9 cellular contexts compared by ENCODE assay signal in the genomic region with DNA sequence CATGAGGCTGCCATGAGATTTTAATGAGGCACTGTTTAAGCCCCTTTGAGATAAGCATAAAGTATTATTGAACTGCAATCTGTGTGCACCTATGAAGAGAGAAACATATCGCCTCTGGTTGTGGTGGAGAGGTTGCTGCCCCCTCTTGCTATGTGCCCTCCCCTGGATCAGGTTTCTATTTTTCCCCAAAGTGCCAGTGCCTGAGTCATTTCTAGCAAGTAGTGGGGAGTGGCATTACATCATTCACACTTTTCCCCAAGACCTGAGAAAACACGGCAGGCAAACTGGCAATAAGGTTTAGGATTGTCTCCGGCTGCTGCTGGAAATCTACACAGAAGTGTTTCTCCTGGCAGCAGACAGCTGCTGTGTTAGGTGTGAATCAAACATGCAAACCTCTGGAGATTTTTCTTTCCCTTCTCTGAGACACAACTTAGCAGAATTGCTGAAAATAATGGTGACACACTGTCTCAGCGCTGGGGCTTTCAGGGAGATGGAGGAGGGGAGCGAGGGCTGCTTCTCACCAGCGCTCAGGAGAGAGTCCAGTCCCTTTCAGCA. TPM values are rescaled to one million over a fixed set of nuclear protein-coding genes. Genes with fewer than 3 reads are reported as not detected.
DNase-seq lines count a peak whose midpoint lies in the region; ATAC-seq, FAIRE-seq and TF ChIP-seq lines count a peak whose summit lies in the region.
"Had no signal": no experiment of that assay in that cellular context is flagged by ENCODE, and none has a peak within 500 bp of the region (broad histone marks: within the 10 kb centered on the region; RNA-seq: fewer than 3 reads in every experiment).

No MANE protein-coding gene starts in this region.

- intact Hi-C loops in MCF 10A (cut with micrococcal nuclease): loop anchor here (10.0 kb wide), 1 partner anchor 1433 kb away; no protein-coding TSS in a partner anchor
- intact Hi-C loops in breast epithelium (cut with DNase I; ENCODE audit: low total_unique reads): no loop called here

- CTCF ChIA-PET in MCF 10A (lab: Yijun Ruan, JAX): interaction anchor here (1.2 to 2.4 kb wide), 6 partner anchors 11 to 165 kb away, joined by 4 to 15 read pairs (median 6); partner anchors contain the start of gene RGS16

- no peaks in the 10 kb centered on the region for H3K27me3 ChIP-seq in breast epithelium

- no peak overlapping the region for H3K4me3 ChIP-seq in breast epithelium

- no peaks in the 10 kb centered on the region for H3K36me3 Mint-ChIP-seq in MCF 10A (ENCODE audit: insufficient read depth, unreplicated experiment)

- POLR2A ChIA-PET in MCF 10A (lab: Yijun Ruan, JAX): interaction anchor here (1.1 to 4.5 kb wide), 6 partner anchors 9 to 94 kb away, joined by 4 to 33 read pairs (median 8); partner anchors contain the start of gene RGS16

- H3K4me3 Mint-ChIP-seq in MCF 10A (ENCODE audit: unreplicated experiment): no peak overlapping the region

- TF ChIP-seq POLR2A in breast epithelium (IDR thresholded peaks at IDR 0.05): no peak

- DNase-seq in MCF 10A (ENCODE audit: unreplicated experiment) (peak; percentile 95), breast epithelium (ENCODE audit: low spot score in 2 of 2) (no peak), RCC 7860 (ENCODE audit: low spot score) (peak; percentile 5), glomerular visceral epithelial cell (ENCODE audit: extremely low spot score) (peak; percentile 48), urothelium cell line (ENCODE audit: low spot score) (peak; percentile 66), globus pallidus (ENCODE audit: low spot score) (no peak)
- no peak for DNase-seq in activated CD4-positive, CD25-positive, alpha-beta regulatory T cell (lab: John Stamatoyannopoulos, UW)

- ATAC-seq in HG03342 (IDR thresholded peaks at IDR 0.05; ENCODE audit: unreplicated experiment): no peak

- H3K27ac Mint-ChIP-seq in MCF 10A (ENCODE audit: low read depth, unreplicated experiment): peak overlapping the region; percentile 4

- H3K36me3 ChIP-seq in breast epithelium: no peaks in the 10 kb centered on the region

- TF ChIP-seq CTCF in MCF 10A (IDR thresholded peaks at IDR 0.05; ENCODE audit: unreplicated experiment): no peak
- no peak for TF ChIP-seq CTCF in breast epithelium (IDR thresholded peaks at IDR 0.05)

- peaks cover 3 to 7% of the 10 kb centered on the region in 2 donors for H3K4me1 ChIP-seq in breast epithelium

- H3K9me3 Mint-ChIP-seq in MCF 10A (ENCODE audit: unreplicated experiment): peaks cover 13% of the 10 kb centered on the region

- no peak overlapping the region for H3K27ac ChIP-seq in breast epithelium

- no TSS peak for BruUV-seq in MCF 10A (replicated peaks; lab: Mats Ljungman, UMichigan)

- H3K27me3 Mint-ChIP-seq in MCF 10A (ENCODE audit: insufficient read depth, unreplicated experiment): no peaks in the 10 kb centered on the region

- peaks cover 48% of the 10 kb centered on the region for H3K4me1 Mint-ChIP-seq in MCF 10A (ENCODE audit: insufficient read depth, unreplicated experiment)

- H3K9me3 ChIP-seq in breast epithelium: no peaks in the 10 kb centered on the region

- FAIRE-seq in RCC 7860 (lab: Jason Lieb, UNC) (no peak), urothelium cell line (lab: Jason Lieb, UNC) (no peak)
- FAIRE-seq: islet of Langerhans had no signal

RNA-seq across cellular contexts. Expression of gene RGS16, which starts 13.6 kb away (rescaled TPM):
- total RNA-seq in MCF 10A (2022): 11.9 and 13.7 TPM in 2 replicates
- 1 to 10 TPM; 1.3 to 6.3 (median 2.3) TPM for total RNA-seq in breast epithelium

RNA-seq across cellular contexts. Expression of gene RNASEL, which starts 28.8 kb away (rescaled TPM):
- total RNA-seq in MCF 10A (2022) (4.2 and 8.0 TPM in 2 replicates), breast epithelium (10 to 100 TPM; 10.7 to 14.8 (median 10.8) TPM)

Comparison
In these comparisons a context has a peak if more than half of its experiments do, and no peak if none do; other contexts are left out.
1. DNase-seq: peak in MCF 10A (single experiment), RCC 7860 (single experiment), glomerular visceral epithelial cell (single experiment) and urothelium cell line (single experiment); none in breast epithelium (0 of 2), activated CD4-positive, CD25-positive, alpha-beta regulatory T cell (0 of 4) and globus pallidus (single experiment).